In genomic region chr19:10502524-10503001, GRCh38 we compare ENCODE assay signal across 1 cellular context.
TF ChIP-seq lines count a peak whose summit lies in the region.

No MANE protein-coding gene starts in this region.

TF ChIP-seq in K562, 482 proteins besides CTCF, POLR2A, EP300 and RAD21 (continued from another document and continues in another):
- no peak for TF ChIP-seq HNRNPH1 (optimal IDR thresholded peaks at IDR 0.05; ENCODE audit: low read depth, low read length)
- peak; percentile 49; the same call in 1 of the 2 replicates for TF ChIP-seq MBD2 (IDR thresholded peaks at IDR 0.05; ENCODE audit: borderline replicate concordance, low read depth)
- TF ChIP-seq ZNF445 (CRISPR knock-in tag; IDR thresholded peaks at IDR 0.05; ENCODE audit: low read depth), result no peak
- no peak for TF ChIP-seq SNAPC5 (CRISPR knock-in tag; IDR thresholded peaks at IDR 0.05)
- TF ChIP-seq CBX8 (IDR thresholded peaks at IDR 0.05; ENCODE audit: borderline replicate concordance, extremely low read depth, low read depth, low read length, poor library complexity, severe bottlenecking), result no peak
- no peak for TF ChIP-seq ZNF551 (CRISPR knock-in tag; IDR thresholded peaks at IDR 0.05)
- TF ChIP-seq, protein P1, sequence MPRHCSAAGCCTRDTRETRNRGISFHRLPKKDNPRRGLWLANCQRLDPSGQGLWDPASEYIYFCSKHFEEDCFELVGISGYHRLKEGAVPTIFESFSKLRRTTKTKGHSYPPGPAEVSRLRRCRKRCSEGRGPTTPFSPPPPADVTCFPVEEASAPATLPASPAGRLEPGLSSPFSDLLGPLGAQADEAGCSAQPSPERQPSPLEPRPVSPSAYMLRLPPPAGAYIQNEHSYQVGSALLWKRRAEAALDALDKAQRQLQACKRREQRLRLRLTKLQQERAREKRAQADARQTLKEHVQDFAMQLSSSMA (CRISPR knock-in tag; IDR thresholded peaks at IDR 0.05), result peak; percentile 76; the same call in 1 of the 2 replicates
- TF ChIP-seq CHD4 (IDR thresholded peaks at IDR 0.05; ENCODE audit: insufficient read depth, insufficient replicate concordance, low read depth, low read length, poor library complexity, severe bottlenecking), result no peak
- TF ChIP-seq, protein P2, sequence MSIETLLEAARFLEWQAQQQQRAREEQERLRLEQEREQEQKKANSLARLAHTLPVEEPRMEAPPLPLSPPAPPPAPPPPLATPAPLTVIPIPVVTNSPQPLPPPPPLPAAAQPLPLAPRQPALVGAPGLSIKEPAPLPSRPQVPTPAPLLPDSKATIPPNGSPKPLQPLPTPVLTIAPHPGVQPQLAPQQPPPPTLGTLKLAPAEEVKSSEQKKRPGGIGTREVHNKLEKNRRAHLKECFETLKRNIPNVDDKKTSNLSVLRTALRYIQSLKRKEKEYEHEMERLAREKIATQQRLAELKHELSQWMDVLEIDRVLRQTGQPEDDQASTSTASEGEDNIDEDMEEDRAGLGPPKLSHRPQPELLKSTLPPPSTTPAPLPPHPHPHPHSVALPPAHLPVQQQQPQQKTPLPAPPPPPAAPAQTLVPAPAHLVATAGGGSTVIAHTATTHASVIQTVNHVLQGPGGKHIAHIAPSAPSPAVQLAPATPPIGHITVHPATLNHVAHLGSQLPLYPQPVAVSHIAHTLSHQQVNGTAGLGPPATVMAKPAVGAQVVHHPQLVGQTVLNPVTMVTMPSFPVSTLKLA (conservative IDR thresholded peaks at IDR 0.05), result peak; percentile 70 to 90
- TF ChIP-seq, protein P3, sequence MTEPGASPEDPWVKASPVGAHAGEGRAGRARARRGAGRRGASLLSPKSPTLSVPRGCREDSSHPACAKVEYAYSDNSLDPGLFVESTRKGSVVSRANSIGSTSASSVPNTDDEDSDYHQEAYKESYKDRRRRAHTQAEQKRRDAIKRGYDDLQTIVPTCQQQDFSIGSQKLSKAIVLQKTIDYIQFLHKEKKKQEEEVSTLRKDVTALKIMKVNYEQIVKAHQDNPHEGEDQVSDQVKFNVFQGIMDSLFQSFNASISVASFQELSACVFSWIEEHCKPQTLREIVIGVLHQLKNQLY (CRISPR knock-in tag; conservative IDR thresholded peaks at IDR 0.05), result peak in 1 of 2 experiments; percentile 76; a peak in 1 of 4 replicates
- no peak for TF ChIP-seq NCOA4 (IDR thresholded peaks at IDR 0.05; ENCODE audit: partially characterized antibody)
- peak; percentile 99 for TF ChIP-seq NFE2 (IDR thresholded peaks at IDR 0.05; ENCODE audit: low read depth)
- TF ChIP-seq RFX5 (IDR thresholded peaks at IDR 0.05; ENCODE audit: low read depth, low read length), result no peak
- no peak for TF ChIP-seq ZNF77 (CRISPR knock-in tag; IDR thresholded peaks at IDR 0.05)
- TF ChIP-seq NCOA1 (IDR thresholded peaks at IDR 0.05; ENCODE audit: low read depth), result no peak
- no peak for TF ChIP-seq PHF21A (IDR thresholded peaks at IDR 0.05; ENCODE audit: borderline replicate concordance, low read depth)
- TF ChIP-seq ASH1L (IDR thresholded peaks at IDR 0.05; ENCODE audit: borderline replicate concordance, low read depth, partially characterized antibody), result no peak
- TF ChIP-seq BRF1 (IDR thresholded peaks at IDR 0.05; ENCODE audit: borderline replicate concordance, extremely low read depth, insufficient read length), result no peak
- TF ChIP-seq, protein P4, sequence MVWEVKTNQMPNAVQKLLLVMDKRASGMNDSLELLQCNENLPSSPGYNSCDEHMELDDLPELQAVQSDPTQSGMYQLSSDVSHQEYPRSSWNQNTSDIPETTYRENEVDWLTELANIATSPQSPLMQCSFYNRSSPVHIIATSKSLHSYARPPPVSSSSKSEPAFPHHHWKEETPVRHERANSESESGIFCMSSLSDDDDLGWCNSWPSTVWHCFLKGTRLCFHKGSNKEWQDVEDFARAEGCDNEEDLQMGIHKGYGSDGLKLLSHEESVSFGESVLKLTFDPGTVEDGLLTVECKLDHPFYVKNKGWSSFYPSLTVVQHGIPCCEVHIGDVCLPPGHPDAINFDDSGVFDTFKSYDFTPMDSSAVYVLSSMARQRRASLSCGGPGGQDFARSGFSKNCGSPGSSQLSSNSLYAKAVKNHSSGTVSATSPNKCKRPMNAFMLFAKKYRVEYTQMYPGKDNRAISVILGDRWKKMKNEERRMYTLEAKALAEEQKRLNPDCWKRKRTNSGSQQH (CRISPR knock-in tag; IDR thresholded peaks at IDR 0.05), result no peak
- TF ChIP-seq HEY1 (CRISPR knock-in tag; IDR thresholded peaks at IDR 0.05; ENCODE audit: borderline replicate concordance), result no peak
- no peak for TF ChIP-seq ARID2 (IDR thresholded peaks at IDR 0.05)
- TF ChIP-seq EGR1 (conservative IDR thresholded peaks at IDR 0.05), result peak; percentile 90
- peak; percentile 97 for TF ChIP-seq HMGN3 (IDR thresholded peaks at IDR 0.05; ENCODE audit: borderline replicate concordance, extremely low read depth, insufficient read length, low read depth, low read length)
- TF ChIP-seq NR3C1 (CRISPR knock-in tag; IDR thresholded peaks at IDR 0.05), result peak; percentile 71
- TF ChIP-seq ZNF584 (CRISPR knock-in tag; IDR thresholded peaks at IDR 0.05; ENCODE audit: low read depth), result peak; percentile 81; the same call in 1 of the 2 replicates
- TF ChIP-seq ZNF57 (CRISPR knock-in tag; IDR thresholded peaks at IDR 0.05), result no peak
- TF ChIP-seq ZNF263 (CRISPR knock-in tag; IDR thresholded peaks at IDR 0.05; ENCODE audit: borderline replicate concordance), result no peak
- TF ChIP-seq GABPA (tag; conservative IDR thresholded peaks at IDR 0.05; ENCODE audit: low read depth), result peak; percentile 56; the same call in 1 of the 2 replicates
- no peak for TF ChIP-seq SMARCE1 (IDR thresholded peaks at IDR 0.05)
- TF ChIP-seq ELK3 (CRISPR knock-in tag; IDR thresholded peaks at IDR 0.05), result no peak
- TF ChIP-seq ZNF766 (CRISPR knock-in tag; conservative IDR thresholded peaks at IDR 0.05), result no peak; the same call in 1 of the 2 replicates
- no peak for TF ChIP-seq CBX3 (IDR thresholded peaks at IDR 0.05; ENCODE audit: borderline replicate concordance in 1 of 2, low read length in 2 of 2)
- TF ChIP-seq RB1 (IDR thresholded peaks at IDR 0.05; ENCODE audit: low read depth), result peak; percentile 97
- TF ChIP-seq TCFL5 (CRISPR knock-in tag; conservative IDR thresholded peaks at IDR 0.05), result no peak
- peak; percentile 87; the same call in 1 of the 2 replicates for TF ChIP-seq TOE1 (IDR thresholded peaks at IDR 0.05; ENCODE audit: borderline replicate concordance)
- TF ChIP-seq TOE1 (CRISPR knock-in tag; IDR thresholded peaks at IDR 0.05; ENCODE audit: borderline replicate concordance, low read depth), result peak; percentile 32; the same call in 1 of the 2 replicates
- peak; percentile 20; the same call in 1 of the 2 replicates for TF ChIP-seq ZNF124 (CRISPR knock-in tag; IDR thresholded peaks at IDR 0.05)
- TF ChIP-seq TAF9B (IDR thresholded peaks at IDR 0.05; ENCODE audit: partially characterized antibody), result peak; percentile 63
- TF ChIP-seq CTBP1 (IDR thresholded peaks at IDR 0.05; ENCODE audit: borderline replicate concordance), result peak; percentile 98
- 0 out of 2 replicates have a peak, but pooled peaks have one; percentile 34 for TF ChIP-seq NR1H2 (CRISPR knock-in tag; IDR thresholded peaks at IDR 0.05)
- TF ChIP-seq, protein P5, sequence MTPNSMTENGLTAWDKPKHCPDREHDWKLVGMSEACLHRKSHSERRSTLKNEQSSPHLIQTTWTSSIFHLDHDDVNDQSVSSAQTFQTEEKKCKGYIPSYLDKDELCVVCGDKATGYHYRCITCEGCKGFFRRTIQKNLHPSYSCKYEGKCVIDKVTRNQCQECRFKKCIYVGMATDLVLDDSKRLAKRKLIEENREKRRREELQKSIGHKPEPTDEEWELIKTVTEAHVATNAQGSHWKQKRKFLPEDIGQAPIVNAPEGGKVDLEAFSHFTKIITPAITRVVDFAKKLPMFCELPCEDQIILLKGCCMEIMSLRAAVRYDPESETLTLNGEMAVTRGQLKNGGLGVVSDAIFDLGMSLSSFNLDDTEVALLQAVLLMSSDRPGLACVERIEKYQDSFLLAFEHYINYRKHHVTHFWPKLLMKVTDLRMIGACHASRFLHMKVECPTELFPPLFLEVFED (CRISPR knock-in tag; conservative IDR thresholded peaks at IDR 0.05), result no peak
- no peak for TF ChIP-seq SNIP1 (IDR thresholded peaks at IDR 0.05; ENCODE audit: low read depth)
- no peak for TF ChIP-seq ZNF512 (tag; IDR thresholded peaks at IDR 0.05)
- no peak; the same call in none of the 2 replicates for TF ChIP-seq MTA3 (IDR thresholded peaks at IDR 0.05; ENCODE audit: borderline replicate concordance)
- TF ChIP-seq POLR2AphosphoS5 (IDR thresholded peaks at IDR 0.05; ENCODE audit: control insufficient read depth, insufficient read depth, low read depth, low read length), result peak; percentile 65
- no peak for TF ChIP-seq XRCC5 (IDR thresholded peaks at IDR 0.05; ENCODE audit: low read depth, low read length)
- no peak for TF ChIP-seq SAFB (IDR thresholded peaks at IDR 0.05; ENCODE audit: borderline replicate concordance, low read depth, low read length)
- peak; percentile 26 for TF ChIP-seq PRPF4 (IDR thresholded peaks at IDR 0.05; ENCODE audit: insufficient read depth, low read depth, low read length, poor library complexity, severe bottlenecking)
- TF ChIP-seq CSDE1 (IDR thresholded peaks at IDR 0.05), result no peak
- peak; percentile 54; the same call in 1 of the 2 replicates for TF ChIP-seq CREB1 (IDR thresholded peaks at IDR 0.05)
- TF ChIP-seq CREB1 (CRISPR knock-in tag; IDR thresholded peaks at IDR 0.05), result peak; percentile 75
- peak; percentile 34; the same call in 1 of the 2 replicates for TF ChIP-seq ZBTB1 (CRISPR knock-in tag; IDR thresholded peaks at IDR 0.05; ENCODE audit: borderline replicate concordance, low read depth)
- TF ChIP-seq, protein P6, sequence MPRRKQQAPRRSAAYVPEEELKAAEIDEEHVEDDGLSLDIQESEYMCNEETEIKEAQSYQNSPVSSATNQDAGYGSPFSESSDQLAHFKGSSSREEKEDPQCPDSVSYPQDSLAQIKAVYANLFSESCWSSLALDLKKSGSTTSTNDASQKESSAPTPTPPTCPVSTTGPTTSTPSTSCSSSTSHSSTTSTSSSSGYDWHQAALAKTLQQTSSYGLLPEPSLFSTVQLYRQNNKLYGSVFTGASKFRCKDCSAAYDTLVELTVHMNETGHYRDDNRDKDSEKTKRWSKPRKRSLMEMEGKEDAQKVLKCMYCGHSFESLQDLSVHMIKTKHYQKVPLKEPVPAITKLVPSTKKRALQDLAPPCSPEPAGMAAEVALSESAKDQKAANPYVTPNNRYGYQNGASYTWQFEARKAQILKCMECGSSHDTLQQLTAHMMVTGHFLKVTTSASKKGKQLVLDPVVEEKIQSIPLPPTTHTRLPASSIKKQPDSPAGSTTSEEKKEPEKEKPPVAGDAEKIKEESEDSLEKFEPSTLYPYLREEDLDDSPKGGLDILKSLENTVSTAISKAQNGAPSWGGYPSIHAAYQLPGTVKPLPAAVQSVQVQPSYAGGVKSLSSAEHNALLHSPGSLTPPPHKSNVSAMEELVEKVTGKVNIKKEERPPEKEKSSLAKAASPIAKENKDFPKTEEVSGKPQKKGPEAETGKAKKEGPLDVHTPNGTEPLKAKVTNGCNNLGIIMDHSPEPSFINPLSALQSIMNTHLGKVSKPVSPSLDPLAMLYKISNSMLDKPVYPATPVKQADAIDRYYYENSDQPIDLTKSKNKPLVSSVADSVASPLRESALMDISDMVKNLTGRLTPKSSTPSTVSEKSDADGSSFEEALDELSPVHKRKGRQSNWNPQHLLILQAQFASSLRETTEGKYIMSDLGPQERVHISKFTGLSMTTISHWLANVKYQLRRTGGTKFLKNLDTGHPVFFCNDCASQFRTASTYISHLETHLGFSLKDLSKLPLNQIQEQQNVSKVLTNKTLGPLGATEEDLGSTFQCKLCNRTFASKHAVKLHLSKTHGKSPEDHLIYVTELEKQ (CRISPR knock-in tag; IDR thresholded peaks at IDR 0.05), result no peak
- TF ChIP-seq TCF7L2 (IDR thresholded peaks at IDR 0.05; ENCODE audit: low read depth, low read length), result no peak
- TF ChIP-seq, protein P7, sequence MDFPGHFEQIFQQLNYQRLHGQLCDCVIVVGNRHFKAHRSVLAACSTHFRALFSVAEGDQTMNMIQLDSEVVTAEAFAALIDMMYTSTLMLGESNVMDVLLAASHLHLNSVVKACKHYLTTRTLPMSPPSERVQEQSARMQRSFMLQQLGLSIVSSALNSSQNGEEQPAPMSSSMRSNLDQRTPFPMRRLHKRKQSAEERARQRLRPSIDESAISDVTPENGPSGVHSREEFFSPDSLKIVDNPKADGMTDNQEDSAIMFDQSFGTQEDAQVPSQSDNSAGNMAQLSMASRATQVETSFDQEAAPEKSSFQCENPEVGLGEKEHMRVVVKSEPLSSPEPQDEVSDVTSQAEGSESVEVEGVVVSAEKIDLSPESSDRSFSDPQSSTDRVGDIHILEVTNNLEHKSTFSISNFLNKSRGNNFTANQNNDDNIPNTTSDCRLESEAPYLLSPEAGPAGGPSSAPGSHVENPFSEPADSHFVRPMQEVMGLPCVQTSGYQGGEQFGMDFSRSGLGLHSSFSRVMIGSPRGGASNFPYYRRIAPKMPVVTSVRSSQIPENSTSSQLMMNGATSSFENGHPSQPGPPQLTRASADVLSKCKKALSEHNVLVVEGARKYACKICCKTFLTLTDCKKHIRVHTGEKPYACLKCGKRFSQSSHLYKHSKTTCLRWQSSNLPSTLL (IDR thresholded peaks at IDR 0.05), result no peak
- TF ChIP-seq NR0B1 (IDR thresholded peaks at IDR 0.05; ENCODE audit: partially characterized antibody), result no peak
